In genomic region chr2:127649684-127650040, GRCh38 we compare ENCODE assay signal across 8 cellular contexts. TPM values are rescaled to one million over a fixed set of nuclear protein-coding genes. Genes with fewer than 3 reads are reported as not detected.
A peak's percentile ranks its signal among the peaks of the same experiment; 100 is the strongest.
DNase-seq lines count a peak whose midpoint lies in the region; ATAC-seq and TF ChIP-seq lines count a peak whose summit lies in the region.

No MANE protein-coding gene starts in this region.

- no peaks in the 10 kb centered on the region for H3K9me3 ChIP-seq in adrenal gland (replicated peaks in 1 of 3)
- H3K9me3 ChIP-seq in vagina: no peaks in the 10 kb centered on the region

- H3K27ac ChIP-seq in adrenal gland (peak overlapping the region in 1 of 5 donors; percentile 31), rectal smooth muscle tissue (ENCODE audit: low read depth, low read length) (peak overlapping the region; percentile 99), vagina (peak overlapping the region; percentile 33)

- no peak for TF ChIP-seq POLR2A in adrenal gland (IDR thresholded peaks at IDR 0.05)
- no peak for TF ChIP-seq POLR2A in vagina (IDR thresholded peaks at IDR 0.05)

- H3K4me1 ChIP-seq in adrenal gland (replicated peaks in 1 of 2) (peaks cover 0 to 9% of the 10 kb centered on the region in 2 donors), rectal smooth muscle tissue (ENCODE audit: control insufficient read depth, insufficient read depth, low read length) (peaks cover 74% of the 10 kb centered on the region), vagina (peaks cover 35% of the 10 kb centered on the region)

- H3K27me3 ChIP-seq in adrenal gland (no peaks in the 10 kb centered on the region), rectal smooth muscle tissue (ENCODE audit: control insufficient read depth, insufficient read depth, low read length) (no peaks in the 10 kb centered on the region), vagina (no peaks in the 10 kb centered on the region)

- no peak overlapping the region for H3K9ac ChIP-seq in rectal smooth muscle tissue (ENCODE audit: low read length)

- intact Hi-C loops in adrenal gland (cut with DNase I) (loop anchor here in 1 of 2 donors (5.0 kb wide), 1 partner anchor 57 kb away; no protein-coding TSS in a partner anchor), left cardiac atrium (cut with DNase I) (loop anchor here in 1 of 2 donors (10.0 kb wide), 1 partner anchor 135 kb away; no protein-coding TSS in a partner anchor), vagina (cut with DNase I) (loop anchor here (5.0 kb wide), 1 partner anchor 142 kb away; no protein-coding TSS in a partner anchor)

- no peaks in the 10 kb centered on the region for H3K36me3 ChIP-seq in adrenal gland (replicated peaks in 1 of 2)
- H3K36me3 ChIP-seq in rectal smooth muscle tissue (ENCODE audit: control insufficient read depth, insufficient read depth, low read length): peaks cover 6% of the 10 kb centered on the region
- peaks cover 0 to 4% of the 10 kb centered on the region in 2 donors for H3K36me3 ChIP-seq in vagina

- ATAC-seq in GM21737 (IDR thresholded peaks at IDR 0.05; ENCODE audit: unreplicated experiment): peak; percentile 60
- ATAC-seq in left cardiac atrium: peak; percentile 32 to 35

- WGBS in adrenal gland, 4 donors: 2 to 18% (median 6%) methylated on average over 4 to 7 of the region's 7 CpGs

- in situ Hi-C loops in Caki2 (cut with HindIII; ENCODE audit: low pct_unique_long_range_greater_than_20kb, low sequenced_read_pairs): no loop called here

- no peak overlapping the region for H3K4me3 ChIP-seq in adrenal gland
- no peak overlapping the region for H3K4me3 ChIP-seq in rectal smooth muscle tissue (ENCODE audit: low read length)
- H3K4me3 ChIP-seq in vagina: no peak overlapping the region

- TF ChIP-seq CTCF in adrenal gland (IDR thresholded peaks at IDR 0.05) (peak; percentile 65 to 89 (median 80)), vagina (IDR thresholded peaks at IDR 0.05) (peak; percentile 29 to 68 (median 52))

- DNase-seq in Caki2 (ENCODE audit: low read depth) (peak; percentile 58), NCI-H1092 (lab: John Stamatoyannopoulos, UW) (peak; percentile 75), T-helper 1 cell (peak; percentile 51 to 86 (median 71)), adrenal gland (peak; percentile 85 to 94 (median 89)), left cardiac atrium (peak; percentile 90), vagina (ENCODE audit: extremely low spot score in 2 of 2) (no peak)

RNA-seq across cellular contexts. Expression of gene GPR17, which starts 3.7 kb away (rescaled TPM):
- total RNA-seq in Caki2 (2014; rRNA removed; shearing (Covaris generic); ENCODE audit: low replicate concordance): not detected in 2 replicates
- total RNA-seq in adrenal gland (under 1 TPM in 1 of 8 donors, not detected in 7; 0.11 TPM), left cardiac atrium (under 1 TPM in 1 of 2 donors, not detected in 1; 0.24 TPM), vagina (not detected)
- polyA plus RNA-seq in adrenal gland: 1 to 10 TPM in 1 of 3 donors, under 1 TPM in 1, not detected in 1; 0.54 to 2.0 TPM

RNA-seq across cellular contexts. Expression of gene LIMS2, which starts 25.7 kb away (rescaled TPM):
- total RNA-seq in Caki2 (2014; rRNA removed; shearing (Covaris generic); ENCODE audit: low replicate concordance): not detected in 2 replicates
- total RNA-seq in adrenal gland (10 to 100 TPM in 7 of 8 donors, 1 to 10 TPM in 1; 8.7 to 32.3 (median 16.1) TPM), left cardiac atrium (100 to 1,000 TPM; 157 to 204 TPM), vagina (44.2 TPM)
- 100 to 1,000 TPM in 2 of 3 donors, 1 to 10 TPM in 1; 3.8 to 142 (median 107) TPM for polyA plus RNA-seq in adrenal gland

RNA-seq across cellular contexts. Expression of gene SFT2D3, which starts 51.6 kb away (rescaled TPM):
- total RNA-seq in Caki2 (2014; rRNA removed; shearing (Covaris generic); ENCODE audit: low replicate concordance): 3.4 and 6.6 TPM in 2 replicates
- 10 to 100 TPM in 3 of 8 donors, 1 to 10 TPM in 5; 5.1 to 12.2 (median 8.1) TPM for total RNA-seq in adrenal gland
- polyA plus RNA-seq in adrenal gland: 1 to 10 TPM; 4.3 to 8.5 (median 5.4) TPM
- total RNA-seq in left cardiac atrium: 1 to 10 TPM; 3.3 to 4.7 TPM
- 3.7 TPM for total RNA-seq in vagina

Comparison
In these comparisons a context has a peak if more than half of its experiments do, and no peak if none do; other contexts are left out.
1. DNase-seq: peak in Caki2 (single experiment), NCI-H1092 (single experiment), T-helper 1 cell (5 of 5), adrenal gland (7 of 7) and left cardiac atrium (single experiment); none in vagina (0 of 2).